In genomic region chr12:12890492-12890814, GRCh38 we compare ENCODE assay signal across 9 cellular contexts. TPM values are rescaled to one million over a fixed set of nuclear protein-coding genes. Genes with fewer than 3 reads are reported as not detected.
DNase-seq lines count a peak whose midpoint lies in the region; ATAC-seq, FAIRE-seq and TF ChIP-seq lines count a peak whose summit lies in the region.
"Had no signal": no experiment of that assay in that cellular context is flagged by ENCODE, and none has a peak within 500 bp of the region (broad histone marks: within the 10 kb centered on the region; RNA-seq: fewer than 3 reads in every experiment).

No MANE protein-coding gene starts in this region.

- H2AK5ac ChIP-seq in mesenchymal stem cell (ENCODE audit: low read length, severe bottlenecking): no peak overlapping the region

- H3K4me2 ChIP-seq in A549 (peak overlapping the region; percentile 89), mesenchymal stem cell (ENCODE audit: low read length, poor library complexity, severe bottlenecking) (peak overlapping the region; percentile 91)

- FAIRE-seq in A549 (lab: Jason Lieb, UNC): no peak

- peak overlapping the region; percentile 81 for H2BK120ac ChIP-seq in mesenchymal stem cell (ENCODE audit: low read depth, low read length)

- peak overlapping the region; percentile 8 for H4K8ac ChIP-seq in mesenchymal stem cell (ENCODE audit: low read length)

- peak overlapping the region in 1 of 2 experiments; percentile 29 for H3K18ac ChIP-seq in mesenchymal stem cell (ENCODE audit: low read depth in 1 of 2, low read length in 2 of 2)

- no peak overlapping the region for H3K4ac ChIP-seq in mesenchymal stem cell (ENCODE audit: low read depth in 1 of 2, low read length in 2 of 2)

- TF ChIP-seq CTCF in A549 (IDR thresholded peaks at IDR 0.05) (no peak; the same call in 2 of the 3 replicates), chondrocyte (IDR thresholded peaks at IDR 0.05) (no peak), spleen (IDR thresholded peaks at IDR 0.05 in 8 of 11, conservative IDR thresholded peaks at IDR 0.05 in 3 of 11) (no peak)

- peak overlapping the region; percentile 85 for H3K4me3 Mint-ChIP-seq in chondrocyte (ENCODE audit: unreplicated experiment)

- no peaks in the 10 kb centered on the region for H3K36me3 ChIP-seq in HUES48 (ENCODE audit: control insufficient read depth, insufficient read depth, low read length)
- no peaks in the 10 kb centered on the region for H3K36me3 ChIP-seq in mesenchymal stem cell (ENCODE audit: control insufficient read depth in 1 of 2, insufficient read depth in 2 of 2, low read depth in 1 of 2, low read length in 2 of 2)
- H3K36me3 ChIP-seq in spleen: no peaks in the 10 kb centered on the region

- CTCF ChIA-PET in A549 (lab: Yijun Ruan, JAX): interaction anchor here (1.0 to 4.6 kb wide), 25 partner anchors 8 to 102 kb away, joined by 3 to 55 read pairs (median 8); partner anchors contain the start of gene DDX47

- no peak for TF ChIP-seq EP300 in A549 (IDR thresholded peaks at IDR 0.05)

- H2BK12ac ChIP-seq in mesenchymal stem cell (ENCODE audit: low read length in 2 of 2): peak overlapping the region in 1 of 2 experiments; percentile 81

- H3K79me1 ChIP-seq in mesenchymal stem cell (replicated peaks; ENCODE audit: low read length, poor library complexity, severe bottlenecking): peaks cover 6% of the 10 kb centered on the region

- H3K27ac Mint-ChIP-seq in chondrocyte (ENCODE audit: unreplicated experiment): peak overlapping the region; percentile 91

- peak overlapping the region; percentile 93 for H2AFZ ChIP-seq in mesenchymal stem cell (ENCODE audit: low read depth, low read length)

- ATAC-seq in A549 (peak; percentile 55 to 60), GM19452 (IDR thresholded peaks at IDR 0.05; ENCODE audit: unreplicated experiment) (no peak)

- H3K4me1 ChIP-seq in A549 (peaks cover 47% of the 10 kb centered on the region), HUES48 (ENCODE audit: control insufficient read depth, insufficient read depth, low read length) (peaks cover 17% of the 10 kb centered on the region), mesenchymal stem cell (ENCODE audit: control insufficient read depth, insufficient read depth, low read depth, low read length) (peaks cover 26% of the 10 kb centered on the region), spleen (peaks cover 4 to 20% (median 14%) of the 10 kb centered on the region in 6 donors)

- no peak for TF ChIP-seq POLR2A in A549 (IDR thresholded peaks at IDR 0.05; ENCODE audit: low read length)
- no peak for TF ChIP-seq POLR2A in spleen (IDR thresholded peaks at IDR 0.05)

- H2BK15ac ChIP-seq in mesenchymal stem cell (ENCODE audit: low read depth, poor library complexity, severe bottlenecking): no peak overlapping the region

- no peaks in the 10 kb centered on the region for H3K36me3 Mint-ChIP-seq in chondrocyte (ENCODE audit: low read depth)

- 2% methylated on average over 12 of the region's 12 CpGs for WGBS in A549 (ENCODE audit: missing lambda C conversion rate)
- 4% methylated on average over 8 of the region's 12 CpGs for WGBS in mesenchymal stem cell
- 32 to 68% (median 47%) methylated on average over 12 of the region's 12 CpGs for WGBS in spleen, 5 donors

- H3K4me3 ChIP-seq in A549 (peak overlapping the region; percentile 54), HUES48 (ENCODE audit: low read depth, low read length) (peak overlapping the region; percentile 88), mesenchymal stem cell (ENCODE audit: insufficient read depth in 1 of 2, low read depth in 1 of 2, low read length in 2 of 2) (peak overlapping the region; percentile 28 to 80), spleen (peak overlapping the region in 4 of 8 donors; percentile 36 to 69 (median 46))

- H3K14ac ChIP-seq in mesenchymal stem cell (ENCODE audit: low read length in 2 of 2): no peak overlapping the region

- no peak overlapping the region for H4K91ac ChIP-seq in mesenchymal stem cell (ENCODE audit: low read length)

- H3K27me3 ChIP-seq in HUES48 (ENCODE audit: control insufficient read depth, insufficient read depth, low read length) (peaks cover 54% of the 10 kb centered on the region), mesenchymal stem cell (ENCODE audit: control insufficient read depth in 1 of 2, insufficient read depth in 1 of 2, low read length in 2 of 2) (no peaks in the 10 kb centered on the region), spleen (replicated peaks in 1 of 7) (peaks cover 0 to 61% (median 13%) of the 10 kb centered on the region in 7 donors)

- DNase-seq in A549 (ENCODE audit: low read depth in 1 of 2, low spot score in 1 of 2) (peak in 1 of 2 experiments; percentile 48), chondrocyte (ENCODE audit: low spot score) (no peak), mesenchymal stem cell (no peak), NCI-H82 (lab: John Stamatoyannopoulos, UW) (no peak), H4 (ENCODE audit: low spot score) (no peak), spleen (no peak)
- DNase-seq: NCI-H187 had no signal

- H2BK5ac ChIP-seq in mesenchymal stem cell (ENCODE audit: low read depth, low read length, poor library complexity, severe bottlenecking): no peak overlapping the region

- H3K4me1 Mint-ChIP-seq in chondrocyte (ENCODE audit: low read depth): peaks cover 40% of the 10 kb centered on the region

- intact Hi-C loops in spleen (cut with DNase I; ENCODE audit: low total_unique reads): no loop called here

- TF ChIP-seq RAD21 in A549 (conservative IDR thresholded peaks at IDR 0.05 in 1 of 2, IDR thresholded peaks at IDR 0.05 in 1 of 2): peak in 1 of 2 experiments; percentile 48; a peak in 1 of 5 replicates

- H3K9me3 ChIP-seq in A549 (no peaks in the 10 kb centered on the region), HUES48 (ENCODE audit: control insufficient read depth, insufficient read depth, low read length) (no peaks in the 10 kb centered on the region), mesenchymal stem cell (ENCODE audit: control insufficient read depth, low read length) (no peaks in the 10 kb centered on the region), spleen (no peaks in the 10 kb centered on the region)

- H3K9ac ChIP-seq in HUES48 (ENCODE audit: low read depth, low read length) (no peak overlapping the region), mesenchymal stem cell (ENCODE audit: low read length) (peak overlapping the region; percentile 92)

- H3K27me3 Mint-ChIP-seq in chondrocyte (ENCODE audit: low read depth): no peaks in the 10 kb centered on the region

- peak overlapping the region; percentile 94 for H3K27ac ChIP-seq in A549
- no peak overlapping the region for H3K27ac ChIP-seq in HUES48 (ENCODE audit: low read depth, low read length)
- no peak overlapping the region for H3K27ac ChIP-seq in mesenchymal stem cell (ENCODE audit: low read length, poor library complexity, severe bottlenecking)
- H3K27ac ChIP-seq in spleen: no peak overlapping the region

- POLR2A ChIA-PET in A549 (lab: Yijun Ruan, JAX): interaction anchor here (0.6 to 3.2 kb wide), 11 partner anchors 8 to 103 kb away, joined by 3 to 28 read pairs (median 13); partner anchors contain the start of gene DDX47

- H3K9me3 Mint-ChIP-seq in chondrocyte (ENCODE audit: low read depth): no peaks in the 10 kb centered on the region

- no peak overlapping the region for H3K23ac ChIP-seq in mesenchymal stem cell (ENCODE audit: low read length in 2 of 2)

TF ChIP-seq in A549, 52 proteins besides CTCF, POLR2A, EP300 and RAD21:
- TF ChIP-seq CBX8 (IDR thresholded peaks at IDR 0.05) (no peak), PBX3 (IDR thresholded peaks at IDR 0.05) (no peak), FOSB (CRISPR knock-in tag; IDR thresholded peaks at IDR 0.05) (0 out of 2 replicates have a peak, but pooled peaks have one; percentile 10), EHF (CRISPR knock-in tag; IDR thresholded peaks at IDR 0.05) (no peak), HOXB13 (CRISPR knock-in tag; IDR thresholded peaks at IDR 0.05; ENCODE audit: low read depth) (no peak)
- TF ChIP-seq, protein P1, sequence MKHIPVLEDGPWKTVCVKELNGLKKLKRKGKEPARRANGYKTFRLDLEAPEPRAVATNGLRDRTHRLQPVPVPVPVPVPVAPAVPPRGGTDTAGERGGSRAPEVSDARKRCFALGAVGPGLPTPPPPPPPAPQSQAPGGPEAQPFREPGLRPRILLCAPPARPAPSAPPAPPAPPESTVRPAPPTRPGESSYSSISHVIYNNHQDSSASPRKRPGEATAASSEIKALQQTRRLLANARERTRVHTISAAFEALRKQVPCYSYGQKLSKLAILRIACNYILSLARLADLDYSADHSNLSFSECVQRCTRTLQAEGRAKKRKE (CRISPR knock-in tag; IDR thresholded peaks at IDR 0.05; ENCODE audit: low read depth): no peak
TF ChIP-seq in A549: peak in this region for 1.

RNA-seq across cellular contexts. Expression of gene GPRC5A, which starts 0.9 kb away (rescaled TPM):
- polyA plus RNA-seq in A549 (2011; rRNA removed) (296 and 321 TPM in 2 replicates), A549 (2017; fragmentation: RNase III; extraction: RNeasy Plus Mini Kit Qiagen cat#74134 plus additional on column Dnase treatment) (173 to 207 TPM (median 197 TPM) in 3 replicates), spleen (under 1 TPM; 0.09 to 0.18 (median 0.13) TPM)
- 275 and 331 TPM in 2 replicates for polyA plus RNA-seq in A549 (2012; cell fraction: cytosol; rRNA removed)
- polyA plus RNA-seq in A549 (2012; cell fraction: nucleus; rRNA removed): 582 and 654 TPM in 2 replicates
- 913 and 975 TPM in 2 replicates for polyA minus RNA-seq in A549 (2011; rRNA and poly(A)+ RNA removed)
- total RNA-seq in chondrocyte (8.1 to 13.1 TPM (median 10.5 TPM) in 3 replicates), spleen (1 to 10 TPM in 3 of 7 donors, under 1 TPM in 4; 0.09 to 3.0 (median 0.69) TPM)
- 18.3 TPM for polyA plus RNA-seq in mesenchymal stem cell (2013, experiment 1 of 2)
- polyA plus RNA-seq in mesenchymal stem cell (2013, experiment 2 of 2): 18.0 TPM
- 10.1 and 10.9 TPM in 2 replicates for total RNA-seq in H4 (2014; rRNA removed; shearing (Covaris generic))

Comparison
In these comparisons a context has a peak if more than half of its experiments do, and no peak if none do; other contexts are left out.
1. H3K27ac ChIP-seq: peak in A549 (2 of 2); none in HUES48 (single experiment), mesenchymal stem cell (single experiment) and spleen (0 of 8).